ENCODE assay signal across 16 cellular contexts in genomic region chr3:38588276-38588971, GRCh38.
DNase-seq lines count a peak whose midpoint lies in the region; ATAC-seq and TF ChIP-seq lines count a peak whose summit lies in the region.
"Had no signal": no experiment of that assay in that cellular context is flagged by ENCODE, and none has a peak within 500 bp of the region (broad histone marks: within the 10 kb centered on the region; RNA-seq: fewer than 3 reads in every experiment).

No MANE protein-coding gene starts in this region.

- no peak for ATAC-seq in activated T-cell treated with anti-CD3 and anti-CD28 coated beads, Interleukin-2, amount 50 U/mL, for 72 hours (replicated peaks in 1 of 2)
- peak; percentile 13 for ATAC-seq in naive thymus-derived CD4-positive, alpha-beta T cell
- ATAC-seq in upper lobe of right lung, result peak; percentile 12
- ATAC-seq: left lung had no signal

- no peaks in the 10 kb centered on the region for H3K9me3 ChIP-seq in naive thymus-derived CD4-positive, alpha-beta T cell (ENCODE audit: control insufficient read depth in 2 of 3, low read length in 3 of 3)
- H3K9me3 ChIP-seq in upper lobe of right lung, result no peaks in the 10 kb centered on the region
- H3K9me3 ChIP-seq: left lung, SJSA1 had no signal

- H3K4me1 ChIP-seq in naive thymus-derived CD4-positive, alpha-beta T cell (ENCODE audit: control insufficient read depth in 2 of 2, insufficient read depth in 2 of 2, low read length in 2 of 2), result no peaks in the 10 kb centered on the region
- H3K4me1 ChIP-seq in upper lobe of right lung, result no peaks in the 10 kb centered on the region
- H3K4me1 ChIP-seq: left lung, parathyroid adenoma, SJSA1 had no signal

- peak; percentile 16 for DNase-seq in activated T-cell treated with anti-CD3 and anti-CD28 coated beads, Interleukin-2, amount 50 U/mL, for 24 hours
- no peak for DNase-seq in activated T-cell treated with anti-CD3 and anti-CD28 coated beads, Interleukin-2, amount 50 U/mL, for 72 hours
- DNase-seq in cardiac septum (ENCODE audit: low spot score) (peak; percentile 71), upper lobe of right lung (peak; percentile 52), UCSD-AML1 (lab: John Stamatoyannopoulos, UW; ENCODE audit: unreplicated experiment) (no peak), nucleus accumbens (lab: John Stamatoyannopoulos, UW) (no peak), NCI-H1694 treated with DMSO at 0.1 percent for 48 hours (lab: John Stamatoyannopoulos, UW) (no peak)
- peak in 1 of 9 donors; percentile 7 for DNase-seq in naive thymus-derived CD4-positive, alpha-beta T cell
- DNase-seq: activated naive CD4-positive, alpha-beta T cell treated with anti-CD3 and anti-CD28 coated beads, Interleukin-2, amount 50 U/mL, for 16 hours; cortex of kidney; DMS153; NCI-H69 had no signal

- H3K36me3 Mint-ChIP-seq in activated T-cell treated with anti-CD3 and anti-CD28 coated beads, Interleukin-2, amount 50 U/mL, for 24 hours (ENCODE audit: low read depth), result no peaks in the 10 kb centered on the region
- no peaks in the 10 kb centered on the region for H3K36me3 Mint-ChIP-seq in activated T-cell treated with anti-CD3 and anti-CD28 coated beads, Interleukin-2, amount 50 U/mL, for 72 hours (ENCODE audit: insufficient read depth in 2 of 2)
- H3K36me3 Mint-ChIP-seq in naive thymus-derived CD4-positive, alpha-beta T cell, result no peaks in the 10 kb centered on the region

- H3K27ac Mint-ChIP-seq in activated T-cell treated with anti-CD3 and anti-CD28 coated beads, Interleukin-2, amount 50 U/mL, for 24 hours, result no peak overlapping the region
- H3K27ac Mint-ChIP-seq in activated T-cell treated with anti-CD3 and anti-CD28 coated beads, Interleukin-2, amount 50 U/mL, for 72 hours, result no peak overlapping the region
- no peak overlapping the region for H3K27ac Mint-ChIP-seq in naive thymus-derived CD4-positive, alpha-beta T cell

- H3K27me3 Mint-ChIP-seq in activated T-cell treated with anti-CD3 and anti-CD28 coated beads, Interleukin-2, amount 50 U/mL, for 24 hours, result peaks cover 5% of the 10 kb centered on the region
- no peaks in the 10 kb centered on the region for H3K27me3 Mint-ChIP-seq in activated T-cell treated with anti-CD3 and anti-CD28 coated beads, Interleukin-2, amount 50 U/mL, for 72 hours (ENCODE audit: low read depth)
- H3K27me3 Mint-ChIP-seq in naive thymus-derived CD4-positive, alpha-beta T cell, result peaks cover 4 to 16% (median 11%) of the 10 kb centered on the region in 5 donors

- POLR2A ChIA-PET in naive thymus-derived CD4-positive, alpha-beta T cell (lab: Charles Lee), result no interaction called here

- H3K36me3 ChIP-seq in naive thymus-derived CD4-positive, alpha-beta T cell (ENCODE audit: control insufficient read depth in 2 of 3, insufficient read depth in 3 of 3, low read length in 3 of 3), result no peaks in the 10 kb centered on the region
- no peaks in the 10 kb centered on the region for H3K36me3 ChIP-seq in upper lobe of right lung
- H3K36me3 ChIP-seq: left lung, SJSA1 had no signal

- intact Hi-C loops in cardiac septum (cut with DNase I), result no loop called here
- intact Hi-C loops in naive thymus-derived CD4-positive, alpha-beta T cell (cut with micrococcal nuclease), result no loop called here
- intact Hi-C loops in upper lobe of right lung (cut with DNase I), result no loop called here

- H3K9me3 Mint-ChIP-seq in activated T-cell treated with anti-CD3 and anti-CD28 coated beads, Interleukin-2, amount 50 U/mL, for 24 hours, result no peaks in the 10 kb centered on the region
- H3K9me3 Mint-ChIP-seq in activated T-cell treated with anti-CD3 and anti-CD28 coated beads, Interleukin-2, amount 50 U/mL, for 72 hours, result no peaks in the 10 kb centered on the region
- H3K9me3 Mint-ChIP-seq in naive thymus-derived CD4-positive, alpha-beta T cell, result no peaks in the 10 kb centered on the region

- no peak overlapping the region for H3K4me3 ChIP-seq in naive thymus-derived CD4-positive, alpha-beta T cell (ENCODE audit: low read length)
- no peak overlapping the region for H3K4me3 ChIP-seq in upper lobe of right lung
- H3K4me3 ChIP-seq: left lung, SJSA1 had no signal

- H3K27ac ChIP-seq in naive thymus-derived CD4-positive, alpha-beta T cell (ENCODE audit: low read depth, low read length), result no peak overlapping the region
- no peak overlapping the region for H3K27ac ChIP-seq in upper lobe of right lung
- H3K27ac ChIP-seq: C4-2B, left lung, parathyroid adenoma, SJSA1 had no signal

- H3K4me3 Mint-ChIP-seq in activated T-cell treated with anti-CD3 and anti-CD28 coated beads, Interleukin-2, amount 50 U/mL, for 24 hours, result no peak overlapping the region
- H3K4me3 Mint-ChIP-seq in activated T-cell treated with anti-CD3 and anti-CD28 coated beads, Interleukin-2, amount 50 U/mL, for 72 hours, result no peak overlapping the region
- H3K4me3 Mint-ChIP-seq in naive thymus-derived CD4-positive, alpha-beta T cell, result no peak overlapping the region

- no peak for TF ChIP-seq CTCF in upper lobe of right lung (IDR thresholded peaks at IDR 0.05)

- CTCF ChIA-PET in naive thymus-derived CD4-positive, alpha-beta T cell (lab: Charles Lee), result no interaction called here

- no peaks in the 10 kb centered on the region for H3K4me1 Mint-ChIP-seq in activated T-cell treated with anti-CD3 and anti-CD28 coated beads, Interleukin-2, amount 50 U/mL, for 24 hours (ENCODE audit: low read depth)
- H3K4me1 Mint-ChIP-seq in activated T-cell treated with anti-CD3 and anti-CD28 coated beads, Interleukin-2, amount 50 U/mL, for 72 hours (ENCODE audit: low read depth), result no peaks in the 10 kb centered on the region
- no peaks in the 10 kb centered on the region for H3K4me1 Mint-ChIP-seq in naive thymus-derived CD4-positive, alpha-beta T cell

- no peaks in the 10 kb centered on the region for H3K27me3 ChIP-seq in naive thymus-derived CD4-positive, alpha-beta T cell (ENCODE audit: control insufficient read depth in 2 of 2, insufficient read depth in 2 of 2, low read length in 2 of 2)
- no peaks in the 10 kb centered on the region for H3K27me3 ChIP-seq in upper lobe of right lung
- H3K27me3 ChIP-seq: left lung, SJSA1 had no signal

Comparison
In these comparisons a context has a peak if more than half of its experiments do, and no peak if none do; other contexts are left out.
1. DNase-seq: peak in activated T-cell treated with anti-CD3 and anti-CD28 coated beads, Interleukin-2, amount 50 U/mL, for 24 hours (single experiment), cardiac septum (single experiment) and upper lobe of right lung (single experiment); none in activated T-cell treated with anti-CD3 and anti-CD28 coated beads, Interleukin-2, amount 50 U/mL, for 72 hours (0 of 2), UCSD-AML1 (single experiment), nucleus accumbens (0 of 56) and NCI-H1694 treated with DMSO at 0.1 percent for 48 hours (single experiment).
2. ATAC-seq: peak in naive thymus-derived CD4-positive, alpha-beta T cell (single experiment) and upper lobe of right lung (single experiment); none in activated T-cell treated with anti-CD3 and anti-CD28 coated beads, Interleukin-2, amount 50 U/mL, for 72 hours (0 of 2).